Comparison of ENCODE assay signal across 8 cellular contexts in the genomic region with DNA sequence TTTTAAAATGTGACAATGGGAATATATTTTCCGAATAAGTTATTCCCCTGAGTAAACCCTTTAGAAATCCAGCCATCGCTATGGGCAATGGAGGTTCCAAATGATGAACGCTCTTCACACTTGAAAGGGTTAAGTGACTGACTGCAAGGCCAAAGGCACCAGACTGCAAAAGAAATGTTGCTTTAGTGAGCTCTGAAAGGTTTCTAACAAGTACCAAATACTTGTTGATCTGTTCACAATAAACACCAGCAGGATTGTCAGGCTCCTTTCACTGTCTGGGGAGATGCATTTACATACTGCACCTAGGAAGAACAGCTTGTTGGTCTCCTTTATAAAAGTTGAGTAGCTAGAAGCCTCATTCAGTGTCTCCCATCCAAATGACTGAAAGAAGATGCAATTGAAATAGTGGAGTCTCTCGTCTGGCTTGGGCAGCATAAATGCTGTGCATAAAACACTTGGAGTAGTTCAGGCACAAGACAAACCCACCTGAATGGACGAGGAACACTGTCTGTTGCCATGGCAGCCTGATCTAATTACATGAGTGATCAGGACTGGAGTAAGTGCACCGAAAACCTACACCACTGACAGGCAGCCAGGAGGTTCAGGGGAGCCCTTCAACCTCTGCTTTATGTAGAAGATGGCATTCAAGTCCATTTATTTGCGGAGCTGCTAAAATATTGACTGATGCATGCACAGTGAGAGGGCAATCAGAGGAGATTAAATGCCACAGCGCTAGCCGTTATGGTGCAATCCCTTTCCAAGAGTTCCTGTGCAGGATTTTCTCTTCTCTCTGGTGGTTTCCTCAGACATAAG. TPM values are rescaled to one million over a fixed set of nuclear protein-coding genes. Genes with fewer than 3 reads are reported as not detected.
DNase-seq lines count a peak whose midpoint lies in the region; ATAC-seq and TF ChIP-seq lines count a peak whose summit lies in the region.

No MANE protein-coding gene starts in this region.

- no peak overlapping the region for H4K12ac ChIP-seq in trophoblast cell (ENCODE audit: low read depth, low read length)

- POLR2A ChIA-PET in RWPE1 (lab: Yijun Ruan, JAX; ENCODE audit: low non-redundant PET): interaction anchor here (0.9 kb wide), 1 partner anchor 18 kb away, joined by 4 read pairs; no protein-coding TSS in a partner anchor

- DNase-seq in activated naive CD4-positive, alpha-beta T cell treated with anti-CD3 and anti-CD28 coated beads for 36 hours: no peak
- DNase-seq in activated naive CD4-positive, alpha-beta T cell (lab: John Stamatoyannopoulos, UW): no peak
- DNase-seq in SK-MEL-5 (ENCODE audit: low read depth, low spot score) (peak; percentile 41), esophagus muscularis mucosa (ENCODE audit: extremely low spot score) (no peak), trophoblast cell (peak; percentile 32 to 42), RWPE1 (ENCODE audit: low spot score) (no peak), HuH-7.5 (ENCODE audit: low spot score) (no peak)

- no peak overlapping the region for H2AK5ac ChIP-seq in trophoblast cell (ENCODE audit: low read length)

- H3K79me2 ChIP-seq in trophoblast cell (ENCODE audit: control insufficient read depth, insufficient read depth, low read length, poor library complexity): peaks cover 12% of the 10 kb centered on the region

- H3K4me1 Mint-ChIP-seq in activated naive CD4-positive, alpha-beta T cell treated with anti-CD3 and anti-CD28 coated beads for 36 hours (ENCODE audit: low read depth): peaks cover 52% of the 10 kb centered on the region

- no peak overlapping the region for H2BK5ac ChIP-seq in trophoblast cell (ENCODE audit: low read depth, low read length, poor library complexity)

- H3K18ac ChIP-seq in trophoblast cell (ENCODE audit: low read length): no peak overlapping the region

- ATAC-seq in GM18498 (IDR thresholded peaks at IDR 0.05; ENCODE audit: unreplicated experiment): no peak

- peak overlapping the region; percentile 92 for H3K4me3 Mint-ChIP-seq in activated naive CD4-positive, alpha-beta T cell treated with anti-CD3 and anti-CD28 coated beads for 36 hours

- no peak overlapping the region for H2AFZ ChIP-seq in trophoblast cell (ENCODE audit: insufficient read depth, low read length, poor library complexity)

- CTCF ChIA-PET in activated naive CD4-positive, alpha-beta T cell treated with anti-CD3 and anti-CD28 coated beads for 36 hours (lab: Charles Lee): interaction anchor here (0.6 to 1.6 kb wide), 10 partner anchors 10 to 426 kb away, joined by 3 to 7 read pairs (median 4); no protein-coding TSS in a partner anchor
- CTCF ChIA-PET in RWPE1 (lab: Yijun Ruan, JAX): interaction anchor here (0.6 to 1.6 kb wide), 3 partner anchors 19 to 45 kb away, joined by 3 to 4 read pairs (median 4); no protein-coding TSS in a partner anchor

- no peak for TF ChIP-seq POLR2A in esophagus muscularis mucosa (IDR thresholded peaks at IDR 0.05; ENCODE audit: low read depth)

- H3K23ac ChIP-seq in trophoblast cell (ENCODE audit: low read length): no peak overlapping the region

- TF ChIP-seq CTCF in esophagus muscularis mucosa (IDR thresholded peaks at IDR 0.05) (no peak), RWPE1 (conservative IDR thresholded peaks at IDR 0.05; ENCODE audit: low read depth) (no peak)

- H3K4ac ChIP-seq in trophoblast cell (ENCODE audit: low read depth, low read length): no peak overlapping the region

- H2BK120ac ChIP-seq in trophoblast cell (ENCODE audit: insufficient read depth, low read length, poor library complexity): no peak overlapping the region

- H3K27me3 ChIP-seq in esophagus muscularis mucosa: no peaks in the 10 kb centered on the region
- H3K27me3 ChIP-seq in trophoblast cell (ENCODE audit: insufficient read depth, low read length): no peaks in the 10 kb centered on the region

- no peaks in the 10 kb centered on the region for H3K36me3 Mint-ChIP-seq in activated naive CD4-positive, alpha-beta T cell treated with anti-CD3 and anti-CD28 coated beads for 36 hours (ENCODE audit: low read depth)

- WGBS in esophagus muscularis mucosa: 36% methylated on average over 9 of the region's 9 CpGs
- WGBS in trophoblast cell (ENCODE audit: extremely low coverage, insufficient coverage, insufficient read length): no CpG with 5 or more reads among the region's 9 CpGs

- H4K8ac ChIP-seq in trophoblast cell (ENCODE audit: low read depth, low read length): no peak overlapping the region

- H3K4me1 ChIP-seq in esophagus muscularis mucosa (peaks cover 40 to 59% (median 56%) of the 10 kb centered on the region in 4 donors), trophoblast cell (ENCODE audit: control insufficient read depth in 1 of 2, insufficient read depth in 2 of 2, low read length in 2 of 2) (peaks cover 0 to 11% of the 10 kb centered on the region in 2 experiments)

- H4K91ac ChIP-seq in trophoblast cell (ENCODE audit: low read depth, low read length): no peak overlapping the region

- H2BK12ac ChIP-seq in trophoblast cell (ENCODE audit: low read length): no peak overlapping the region

- no peak overlapping the region for H3K14ac ChIP-seq in trophoblast cell (ENCODE audit: low read length)

- H3K36me3 ChIP-seq in esophagus muscularis mucosa (no peaks in the 10 kb centered on the region), trophoblast cell (ENCODE audit: control insufficient read depth in 1 of 2, insufficient read depth in 2 of 2, low read length in 2 of 2) (no peaks in the 10 kb centered on the region)

- H3K27ac ChIP-seq in esophagus muscularis mucosa (replicated peaks in 1 of 4) (peak overlapping the region; percentile 99 to 100 (median 100)), trophoblast cell (ENCODE audit: low read depth, low read length) (no peak overlapping the region), RWPE1 (no peak overlapping the region)

- H3K9me3 Mint-ChIP-seq in activated naive CD4-positive, alpha-beta T cell treated with anti-CD3 and anti-CD28 coated beads for 36 hours: no peaks in the 10 kb centered on the region

- peak overlapping the region; percentile 74 for H3K4me2 ChIP-seq in trophoblast cell (ENCODE audit: low read length)

- H3K9me3 ChIP-seq in esophagus muscularis mucosa (no peaks in the 10 kb centered on the region), trophoblast cell (ENCODE audit: insufficient read depth, low read depth, low read length) (no peaks in the 10 kb centered on the region)

- no peaks in the 10 kb centered on the region for H3K27me3 Mint-ChIP-seq in activated naive CD4-positive, alpha-beta T cell treated with anti-CD3 and anti-CD28 coated beads for 36 hours (ENCODE audit: low read depth)

- H3K4me3 ChIP-seq in esophagus muscularis mucosa (peak overlapping the region; percentile 94 to 100 (median 96)), trophoblast cell (ENCODE audit: low read depth, low read length) (no peak overlapping the region)

- peaks cover 20% of the 10 kb centered on the region for H3K79me1 ChIP-seq in trophoblast cell (ENCODE audit: low read length)

- intact Hi-C loops in activated naive CD4-positive, alpha-beta T cell treated with anti-CD3 and anti-CD28 coated beads for 36 hours (cut with micrococcal nuclease): loop anchor here (1.0 to 2.0 kb wide), 3 partner anchors 18 to 54 kb away; no protein-coding TSS in a partner anchor
- intact Hi-C loops in esophagus muscularis mucosa (cut with DNase I): no loop called here

- no peak overlapping the region for H3K27ac Mint-ChIP-seq in activated naive CD4-positive, alpha-beta T cell treated with anti-CD3 and anti-CD28 coated beads for 36 hours

- H3K9ac ChIP-seq in trophoblast cell (ENCODE audit: low read length): no peak overlapping the region

- no peak for TF ChIP-seq EP300 in esophagus muscularis mucosa (IDR thresholded peaks at IDR 0.05)

- in situ Hi-C loops in SK-MEL-5 (cut with HindIII; ENCODE audit: low pct_unique_long_range_greater_than_20kb, low sequenced_read_pairs): no loop called here

RNA-seq across cellular contexts. Expression of a gene that starts 2.9 kb away (rescaled TPM):
- total RNA-seq in activated naive CD4-positive, alpha-beta T cell treated with anti-CD3 and anti-CD28 coated beads for 36 hours: 10 to 100 TPM in 1 of 2 experiments, 1 to 10 TPM in 1; 9.4 to 12.7 TPM
- 13.4 and 17.2 TPM in 2 replicates for total RNA-seq in SK-MEL-5 (2014; rRNA removed; shearing (Covaris generic))
- 9.8 and 20.6 TPM in 2 replicates for polyA plus RNA-seq in SK-MEL-5 (2015; cell fraction: cytosol; rRNA removed)
- 36.2 and 46.0 TPM in 2 replicates for polyA plus RNA-seq in SK-MEL-5 (2015; cell fraction: nucleus; rRNA removed)
- 10 to 100 TPM; 42.4 to 74.9 (median 52.1) TPM for total RNA-seq in esophagus muscularis mucosa
- 10.5 and 11.1 TPM in 2 replicates for polyA plus RNA-seq in trophoblast cell (2013)

Comparison
In these comparisons a context has a peak if more than half of its experiments do, and no peak if none do; other contexts are left out.
1. DNase-seq: peak in SK-MEL-5 (single experiment) and trophoblast cell (2 of 2); none in activated naive CD4-positive, alpha-beta T cell treated with anti-CD3 and anti-CD28 coated beads for 36 hours (single experiment), activated naive CD4-positive, alpha-beta T cell (0 of 4), esophagus muscularis mucosa (single experiment), RWPE1 (single experiment) and HuH-7.5 (single experiment).
2. H3K27ac ChIP-seq: peak in esophagus muscularis mucosa (4 of 4); none in trophoblast cell (single experiment) and RWPE1 (single experiment).